Comparison of ENCODE assay signal across 3 cellular contexts in the genomic region with DNA sequence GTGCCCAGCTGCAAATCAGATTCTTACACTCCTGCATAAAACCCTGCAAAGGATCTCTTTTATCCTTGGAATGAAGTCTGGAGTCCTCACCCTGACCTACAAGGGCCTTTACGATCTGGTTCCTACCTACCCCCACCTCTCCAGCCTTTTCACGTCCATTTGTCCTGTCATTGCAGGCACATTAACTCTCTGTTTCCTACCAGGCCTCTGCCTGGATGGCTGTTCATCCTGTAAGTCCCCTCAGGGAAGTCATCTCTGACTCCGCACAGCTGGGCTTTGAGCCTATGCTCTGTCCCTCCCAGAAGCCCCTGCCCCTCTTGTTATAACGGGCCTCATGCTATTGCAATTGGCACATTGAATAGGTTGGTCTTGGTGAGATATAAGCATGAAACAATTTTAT.
TF ChIP-seq lines count a peak whose summit lies in the region.

No MANE protein-coding gene starts in this region.

TF ChIP-seq in A549, 52 proteins besides CTCF, POLR2A, EP300 and RAD21:
- no peak for TF ChIP-seq HOXB5 (CRISPR knock-in tag; IDR thresholded peaks at IDR 0.05)
- no peak for TF ChIP-seq NPAS2 (CRISPR knock-in tag; IDR thresholded peaks at IDR 0.05; ENCODE audit: borderline replicate concordance)
TF ChIP-seq in A549: peak in this region for 0.

TF ChIP-seq in IMR-90, 13 proteins besides CTCF, POLR2A, EP300 and RAD21:
- TF ChIP-seq RCOR1 (IDR thresholded peaks at IDR 0.05; ENCODE audit: insufficient replicate concordance, low read length): no peak
- no peak for TF ChIP-seq MAZ (IDR thresholded peaks at IDR 0.05; ENCODE audit: borderline replicate concordance, low read depth, low read length)
- TF ChIP-seq RFX5 (IDR thresholded peaks at IDR 0.05; ENCODE audit: low read depth, low read length): no peak
- TF ChIP-seq MAFK (IDR thresholded peaks at IDR 0.05; ENCODE audit: low read depth, low read length): no peak
- no peak for TF ChIP-seq SMC3 (IDR thresholded peaks at IDR 0.05; ENCODE audit: low read depth, low read length)
- TF ChIP-seq NFE2L2 (IDR thresholded peaks at IDR 0.05; ENCODE audit: low read depth, low read length): no peak
- TF ChIP-seq FOS (IDR thresholded peaks at IDR 0.05; ENCODE audit: low read depth, low read length): no peak
- TF ChIP-seq BHLHE40 (IDR thresholded peaks at IDR 0.05; ENCODE audit: low read depth, low read length): no peak
- TF ChIP-seq, protein P1, sequence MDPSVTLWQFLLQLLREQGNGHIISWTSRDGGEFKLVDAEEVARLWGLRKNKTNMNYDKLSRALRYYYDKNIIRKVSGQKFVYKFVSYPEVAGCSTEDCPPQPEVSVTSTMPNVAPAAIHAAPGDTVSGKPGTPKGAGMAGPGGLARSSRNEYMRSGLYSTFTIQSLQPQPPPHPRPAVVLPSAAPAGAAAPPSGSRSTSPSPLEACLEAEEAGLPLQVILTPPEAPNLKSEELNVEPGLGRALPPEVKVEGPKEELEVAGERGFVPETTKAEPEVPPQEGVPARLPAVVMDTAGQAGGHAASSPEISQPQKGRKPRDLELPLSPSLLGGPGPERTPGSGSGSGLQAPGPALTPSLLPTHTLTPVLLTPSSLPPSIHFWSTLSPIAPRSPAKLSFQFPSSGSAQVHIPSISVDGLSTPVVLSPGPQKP (IDR thresholded peaks at IDR 0.05; ENCODE audit: borderline replicate concordance, low read depth, low read length): no peak
- TF ChIP-seq CHD1 (IDR thresholded peaks at IDR 0.05; ENCODE audit: low read depth, low read length): no peak
- no peak for TF ChIP-seq MXI1 (IDR thresholded peaks at IDR 0.05; ENCODE audit: borderline replicate concordance, low read depth, low read length)
- TF ChIP-seq, protein P2, sequence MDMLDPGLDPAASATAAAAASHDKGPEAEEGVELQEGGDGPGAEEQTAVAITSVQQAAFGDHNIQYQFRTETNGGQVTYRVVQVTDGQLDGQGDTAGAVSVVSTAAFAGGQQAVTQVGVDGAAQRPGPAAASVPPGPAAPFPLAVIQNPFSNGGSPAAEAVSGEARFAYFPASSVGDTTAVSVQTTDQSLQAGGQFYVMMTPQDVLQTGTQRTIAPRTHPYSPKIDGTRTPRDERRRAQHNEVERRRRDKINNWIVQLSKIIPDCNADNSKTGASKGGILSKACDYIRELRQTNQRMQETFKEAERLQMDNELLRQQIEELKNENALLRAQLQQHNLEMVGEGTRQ (IDR thresholded peaks at IDR 0.05; ENCODE audit: low read depth, low read length): no peak

TF ChIP-seq in endothelial cell of umbilical vein, 7 proteins besides CTCF, POLR2A, EP300 and RAD21:
- TF ChIP-seq FOS (IDR thresholded peaks at IDR 0.05; ENCODE audit: borderline replicate concordance, insufficient read depth, low read length) (no peak), MYC (IDR thresholded peaks at IDR 0.05; ENCODE audit: low read depth, low read length) (no peak), POLR2AphosphoS5 (IDR thresholded peaks at IDR 0.05; ENCODE audit: insufficient read depth, low read depth, low read length) (no peak), EZH2 (IDR thresholded peaks at IDR 0.05; ENCODE audit: borderline replicate concordance, low read depth, low read length, severe bottlenecking) (no peak), GATA2 (IDR thresholded peaks at IDR 0.05; ENCODE audit: insufficient read depth, insufficient read length, low read depth, low read length) (no peak), JUN (IDR thresholded peaks at IDR 0.05; ENCODE audit: borderline replicate concordance, insufficient read depth, insufficient read length, low read depth) (no peak)
- TF ChIP-seq, protein P3, sequence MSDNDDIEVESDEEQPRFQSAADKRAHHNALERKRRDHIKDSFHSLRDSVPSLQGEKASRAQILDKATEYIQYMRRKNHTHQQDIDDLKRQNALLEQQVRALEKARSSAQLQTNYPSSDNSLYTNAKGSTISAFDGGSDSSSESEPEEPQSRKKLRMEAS (IDR thresholded peaks at IDR 0.05; ENCODE audit: insufficient read depth, insufficient read length): no peak
